8 cellular contexts compared by ENCODE assay signal in the genomic region with DNA sequence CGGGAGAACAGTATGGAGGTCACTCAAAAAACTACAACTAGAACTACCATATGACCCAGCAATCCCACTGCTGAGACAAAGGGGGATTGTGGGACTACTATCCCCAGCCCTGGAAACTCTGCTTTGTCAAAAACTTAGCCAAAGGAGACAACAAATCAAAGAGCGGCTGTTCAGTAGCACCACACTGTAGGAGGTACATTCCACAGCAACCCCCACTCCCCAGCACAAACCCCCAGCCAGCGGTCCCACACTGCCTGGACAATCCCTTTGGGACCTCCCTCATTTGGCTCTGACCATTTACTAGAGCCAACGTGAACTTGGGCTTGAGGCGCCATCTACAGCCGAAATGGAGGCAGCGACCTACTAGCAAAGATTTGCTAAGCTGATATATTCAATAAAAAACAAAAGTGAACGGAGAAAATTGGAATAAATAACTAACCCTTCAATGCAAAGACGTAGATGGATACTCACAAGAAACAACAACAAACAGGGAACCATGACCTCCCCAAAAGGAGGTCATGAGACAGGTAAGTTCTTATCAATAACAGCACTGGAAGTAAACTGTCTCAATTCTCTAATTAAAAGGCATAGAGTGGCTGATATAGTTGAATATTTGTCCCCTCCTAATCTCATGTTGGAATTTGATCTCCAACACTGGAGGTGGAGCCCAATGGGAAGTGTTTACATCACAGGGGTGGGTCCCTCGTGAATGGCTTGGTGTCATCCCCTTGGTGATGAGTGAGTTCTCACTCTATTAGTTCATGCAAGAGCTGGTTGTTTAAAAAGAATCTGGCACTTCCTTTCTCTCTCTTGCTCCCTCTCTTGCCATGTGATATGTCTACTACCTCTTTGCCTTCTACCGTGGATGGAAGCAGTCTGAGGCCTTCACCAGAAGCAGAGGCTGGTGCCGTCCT.
DNase-seq lines count a peak whose midpoint lies in the region; ATAC-seq, FAIRE-seq and TF ChIP-seq lines count a peak whose summit lies in the region.

No MANE protein-coding gene starts in this region.

- peak in 7 of 9 donors; percentile 28 to 52 (median 41) for TF ChIP-seq CTCF in heart right ventricle (IDR thresholded peaks at IDR 0.05)
- TF ChIP-seq CTCF in right atrium auricular region (IDR thresholded peaks at IDR 0.05) = peak in 1 of 2 donors; percentile 59
- peak; percentile 52 for TF ChIP-seq CTCF in neural progenitor cell (IDR thresholded peaks at IDR 0.05)
- peak in 2 of 4 experiments; percentile 42 to 48 for TF ChIP-seq CTCF in sigmoid colon (IDR thresholded peaks at IDR 0.05)

- no peak for FAIRE-seq in frontal cortex (lab: Jason Lieb, UNC)

- peaks cover 7% of the 10 kb centered on the region for H3K4me1 Mint-ChIP-seq in neural progenitor cell

- H3K27me3 ChIP-seq in heart right ventricle (peaks cover 0 to 7% (median 0%) of the 10 kb centered on the region in 7 donors), right atrium auricular region (no peaks in the 10 kb centered on the region), neural progenitor cell (no peaks in the 10 kb centered on the region), sigmoid colon (no peaks in the 10 kb centered on the region)

- peaks cover 17% of the 10 kb centered on the region for H3F3A ChIP-seq in neural progenitor cell (ENCODE audit: low read depth)

- H3K4me3 ChIP-seq in heart right ventricle = no peak overlapping the region
- H3K4me3 ChIP-seq in right atrium auricular region = no peak overlapping the region
- H3K4me3 ChIP-seq in neural progenitor cell = no peak overlapping the region
- no peak overlapping the region for H3K4me3 ChIP-seq in sigmoid colon

- H3K4me2 ChIP-seq in neural progenitor cell = peak overlapping the region; percentile 34

- DNase-seq in heart right ventricle (no peak), right atrium auricular region (ENCODE audit: low spot score) (no peak), HuH-7.5 (ENCODE audit: low spot score) (peak; percentile 29), RKO (ENCODE audit: low spot score) (peak; percentile 68), epithelial cell of prostate (ENCODE audit: low read depth, low spot score) (no peak), neural progenitor cell (ENCODE audit: low spot score) (peak; percentile 68), sigmoid colon (no peak), frontal cortex (ENCODE audit: low spot score in 2 of 2) (no peak)

- no peak for TF ChIP-seq EP300 in sigmoid colon (IDR thresholded peaks at IDR 0.05)

- H3K27me3 Mint-ChIP-seq in neural progenitor cell (ENCODE audit: insufficient read depth, low read depth) = no peaks in the 10 kb centered on the region

- H3K4me1 ChIP-seq in heart right ventricle = peaks cover 0 to 4% (median 0%) of the 10 kb centered on the region in 9 donors
- peaks cover 0 to 4% of the 10 kb centered on the region in 2 donors for H3K4me1 ChIP-seq in right atrium auricular region
- H3K4me1 ChIP-seq in neural progenitor cell = peaks cover 11% of the 10 kb centered on the region
- H3K4me1 ChIP-seq in sigmoid colon = peaks cover 0 to 4% (median 0%) of the 10 kb centered on the region in 4 donors

- H3K9me3 Mint-ChIP-seq in neural progenitor cell = peaks cover 2% of the 10 kb centered on the region

- no peaks in the 10 kb centered on the region for H4K20me1 ChIP-seq in neural progenitor cell (ENCODE audit: low read depth)

- intact Hi-C loops in heart right ventricle (cut with DNase I) = no loop called here
- intact Hi-C loops in sigmoid colon (cut with DNase I) = no loop called here

- TF ChIP-seq POLR2A in sigmoid colon (IDR thresholded peaks at IDR 0.05) = no peak

- no peaks in the 10 kb centered on the region for H3K36me3 Mint-ChIP-seq in neural progenitor cell

- 24 to 26% methylated on average over 12 of the region's 12 CpGs for WGBS in heart right ventricle, 2 donors
- 20 to 30% methylated on average over 12 of the region's 12 CpGs for WGBS in sigmoid colon, 2 donors

- H3K4me3 Mint-ChIP-seq in neural progenitor cell = no peak overlapping the region

- H3K27ac ChIP-seq in heart right ventricle = no peak overlapping the region
- no peak overlapping the region for H3K27ac ChIP-seq in right atrium auricular region
- peak overlapping the region; percentile 10 for H3K27ac ChIP-seq in epithelial cell of prostate
- H3K27ac ChIP-seq in neural progenitor cell = no peak overlapping the region
- H3K27ac ChIP-seq in sigmoid colon = no peak overlapping the region

- H3K9ac ChIP-seq in neural progenitor cell = no peak overlapping the region

- no peaks in the 10 kb centered on the region for H3K79me2 ChIP-seq in neural progenitor cell (ENCODE audit: low read depth)

- ATAC-seq in heart right ventricle = peak in 2 of 8 donors; percentile 24 to 41

- H3K36me3 ChIP-seq in heart right ventricle (no peaks in the 10 kb centered on the region), right atrium auricular region (no peaks in the 10 kb centered on the region), neural progenitor cell (no peaks in the 10 kb centered on the region), sigmoid colon (no peaks in the 10 kb centered on the region)

- peaks cover 0 to 2% (median 0%) of the 10 kb centered on the region in 11 donors for H3K9me3 ChIP-seq in heart right ventricle
- no peaks in the 10 kb centered on the region for H3K9me3 ChIP-seq in right atrium auricular region
- no peaks in the 10 kb centered on the region for H3K9me3 ChIP-seq in neural progenitor cell (ENCODE audit: low read depth)
- no peaks in the 10 kb centered on the region for H3K9me3 ChIP-seq in sigmoid colon

- no peak overlapping the region for H2AFZ ChIP-seq in neural progenitor cell (replicated peaks)

- H3K27ac Mint-ChIP-seq in neural progenitor cell = no peak overlapping the region

Comparison
In these comparisons a context has a peak if more than half of its experiments do, and no peak if none do; other contexts are left out.
1. DNase-seq: peak in HuH-7.5 (single experiment), RKO (single experiment) and neural progenitor cell (single experiment); none in heart right ventricle (0 of 2), right atrium auricular region (single experiment), epithelial cell of prostate (single experiment), sigmoid colon (single experiment) and frontal cortex (0 of 2).